ENCODE assay signal across 8 cellular contexts in the genomic region with DNA sequence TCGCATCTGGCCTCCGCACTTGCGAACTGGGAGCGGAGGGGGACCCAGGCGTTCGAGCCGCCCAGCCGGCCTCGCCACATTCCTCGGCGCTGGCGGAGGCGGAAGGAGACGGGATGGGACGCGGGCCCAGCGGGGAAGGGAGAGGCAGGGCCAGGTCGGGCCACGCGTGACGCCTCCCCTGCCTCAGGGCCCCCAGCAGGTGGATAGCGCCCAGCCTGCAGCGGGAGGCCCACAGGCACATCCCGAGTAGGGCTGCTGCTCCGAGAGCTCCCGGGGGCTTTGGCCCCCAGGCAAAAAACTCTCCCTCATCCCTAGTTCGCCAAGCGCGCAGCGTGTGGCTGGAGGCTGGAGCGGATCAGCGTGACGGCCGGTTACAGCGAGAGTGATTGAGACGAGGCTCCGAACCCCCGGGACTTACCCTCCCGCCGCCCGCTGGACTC. TPM values are rescaled to one million over a fixed set of nuclear protein-coding genes. Genes with fewer than 3 reads are reported as not detected.
DNase-seq lines count a peak whose midpoint lies in the region; ATAC-seq, FAIRE-seq and TF ChIP-seq lines count a peak whose summit lies in the region.

No MANE protein-coding gene starts in this region.

- CTCF ChIA-PET in H1 (lab: Charles Lee; ENCODE audit: partially characterized antibody) = interaction anchor here (0.7 to 4.3 kb wide), 8 partner anchors 7 to 121 kb away, joined by 3 to 22 read pairs (median 4); a partner anchor contains a TSS

- no peak overlapping the region for H2AK5ac ChIP-seq in H1 (ENCODE audit: low read depth, low read length)

- WGBS in H1 (ENCODE audit: extremely low coverage in 1 of 2, insufficient coverage in 1 of 2, insufficient read length in 1 of 2, insufficient replicate concordance in 2 of 2, low coverage in 1 of 2, low lambda C conversion rate in 2 of 2, missing lambda C conversion rate in 1 of 2), 2 experiments = 7% methylated on average over 24 of the region's 41 CpGs; no CpG with 5 or more reads in 1 of the 2 experiments

- POLR2A ChIA-PET in H1 (lab: Charles Lee; ENCODE audit: partially characterized antibody) = interaction anchor here (1.1 to 14.0 kb wide), 8 partner anchors 8 to 322 kb away, joined by 3 to 239 read pairs (median 4); a partner anchor contains a TSS

- peak overlapping the region; percentile 31; the same call in 1 of the 2 replicates for H4K8ac ChIP-seq in H1 (ENCODE audit: extremely low read depth, insufficient read depth, low read length)

- H2AFZ ChIP-seq in H1 (ENCODE audit: low read length) = no peak overlapping the region

- H3K9ac ChIP-seq in H1 (replicated peaks in 1 of 4; ENCODE audit: extremely low read depth in 1 of 4, low read depth in 3 of 4, low read length in 3 of 4) = peak overlapping the region in 2 of 4 experiments; percentile 46 to 47; a peak in 4 of 7 replicates

- H4K20me1 ChIP-seq in H1 (replicated peaks in 1 of 2; ENCODE audit: control insufficient read depth in 1 of 2, insufficient read depth in 2 of 2, low read length in 2 of 2) = peaks cover 3 to 13% of the 10 kb centered on the region in 2 experiments

- no peak overlapping the region for H2BK5ac ChIP-seq in H1 (ENCODE audit: low read depth, low read length)

- H2BK120ac ChIP-seq in H1 (replicated peaks; ENCODE audit: low read depth, low read length) = no peak overlapping the region

- peak overlapping the region; percentile 78 for H3K18ac ChIP-seq in H1 (ENCODE audit: extremely low read depth, low read length)

- FAIRE-seq in H1 (lab: Jason Lieb, UNC) = no peak

- no peaks in the 10 kb centered on the region for H3K79me1 ChIP-seq in H1 (ENCODE audit: low read depth, low read length)

- TF ChIP-seq RAD21 in H1 (IDR thresholded peaks at IDR 0.05 in 1 of 2, conservative IDR thresholded peaks at IDR 0.05 in 1 of 2; ENCODE audit: low read depth in 2 of 2, low read length in 2 of 2) = no peak

- H3K36me3 ChIP-seq in H1 (ENCODE audit: control insufficient read depth in 2 of 4, insufficient read depth in 4 of 4, low read length in 3 of 4) (peaks cover 0 to 11% (median 0%) of the 10 kb centered on the region in 4 experiments; a peak in 3 of 8 replicates), mucosa of descending colon (ENCODE audit: low read depth) (no peaks in the 10 kb centered on the region)

- H3K23ac ChIP-seq in H1 (ENCODE audit: insufficient read length) = no peak overlapping the region

- no peak overlapping the region for H3K14ac ChIP-seq in H1 (ENCODE audit: insufficient read length)

- H3K23me2 ChIP-seq in H1 (ENCODE audit: low read depth, low read length) = peaks cover 31% of the 10 kb centered on the region

- peak overlapping the region; percentile 22 for H3K4ac ChIP-seq in H1 (replicated peaks; ENCODE audit: insufficient read length, low read depth, low read length)

- no peaks in the 10 kb centered on the region for H3K9me3 ChIP-seq in H1 (ENCODE audit: insufficient read depth in 2 of 2, low read depth in 1 of 2, low read length in 1 of 2)
- H3K9me3 ChIP-seq in mucosa of descending colon = no peaks in the 10 kb centered on the region

- H4K91ac ChIP-seq in H1 (replicated peaks; ENCODE audit: insufficient read length, low read length) = no peak overlapping the region

- H3K79me2 ChIP-seq in H1 (ENCODE audit: control insufficient read depth in 1 of 2, insufficient read depth in 2 of 2, low read length in 2 of 2) = no peaks in the 10 kb centered on the region

- no peak overlapping the region for H3K27ac ChIP-seq in H1 (ENCODE audit: low read depth, low read length)

- H3K27me3 ChIP-seq in H1 (replicated peaks in 1 of 4; ENCODE audit: control insufficient read depth in 3 of 4, extremely low read depth in 1 of 4, insufficient read depth in 3 of 4, low read length in 3 of 4) = peaks cover 2 to 51% (median 36%) of the 10 kb centered on the region in 4 experiments

- TF ChIP-seq POLR2A in H1 (IDR thresholded peaks at IDR 0.05; ENCODE audit: control extremely low read depth in 1 of 2, low read depth in 2 of 2, low read length in 2 of 2) = no peak

- no peak overlapping the region; the same call in 1 of the 2 replicates for H2BK20ac ChIP-seq in H1 (ENCODE audit: low read length)

- H4K5ac ChIP-seq in H1 (ENCODE audit: insufficient read length, low read depth, low read length) = peak overlapping the region; percentile 12

- H2BK15ac ChIP-seq in H1 (ENCODE audit: low read length) = no peak overlapping the region; the same call in 1 of the 2 replicates

- TF ChIP-seq EP300 in H1 (IDR thresholded peaks at IDR 0.05; ENCODE audit: borderline replicate concordance in 1 of 2, low read depth in 2 of 2, low read length in 2 of 2) = no peak

- peak overlapping the region; percentile 58 to 88 for H3K4me2 ChIP-seq in H1 (ENCODE audit: insufficient read depth in 1 of 2, low read depth in 2 of 2, low read length in 2 of 2)

- peak; percentile 16 for ATAC-seq in mucosa of descending colon
- ATAC-seq in HG03378 (IDR thresholded peaks at IDR 0.05; ENCODE audit: unreplicated experiment) = no peak

- intact Hi-C loops in mucosa of descending colon (cut with DNase I, micrococcal nuclease) = loop anchor here in 1 of 2 donors (10.0 kb wide), 1 partner anchor 101 kb away; a partner anchor contains a TSS

- H3K4me1 ChIP-seq in H1 (replicated peaks in 1 of 4; ENCODE audit: control insufficient read depth in 3 of 4, insufficient read depth in 4 of 4, low read length in 3 of 4) (peaks cover 0 to 56% (median 39%) of the 10 kb centered on the region in 4 experiments; a peak in 6 of 7 replicates), mucosa of descending colon (ENCODE audit: low read depth) (peaks cover 51% of the 10 kb centered on the region)

- TF ChIP-seq CTCF in H1 (IDR thresholded peaks at IDR 0.05; ENCODE audit: control extremely low read depth in 1 of 3, insufficient read depth in 1 of 3, low read depth in 1 of 3, low read length in 3 of 3) = no peak
- no peak for TF ChIP-seq CTCF in mucosa of descending colon (IDR thresholded peaks at IDR 0.05)

- H2BK12ac ChIP-seq in H1 (ENCODE audit: low read depth, low read length) = peak overlapping the region; percentile 68; the same call in 1 of the 2 replicates

- peak; percentile 40 for DNase-seq in activated T-cell treated with anti-CD3 and anti-CD28 coated beads, Interleukin-2, amount 50 U/mL, for 1 hour
- DNase-seq in activated T-cell treated with anti-CD3 and anti-CD28 coated beads for 4 hours = no peak
- DNase-seq in RPMI8226 = peak; percentile 49
- DNase-seq in H1 (ENCODE audit: low read depth in 1 of 2, low spot score in 2 of 2) = no peak
- DNase-seq in mucosa of descending colon = peak in 2 of 3 donors; percentile 69 to 84
- DNase-seq in activated gamma-delta T cell treated with Interleukin-2 at 50 U/mL for 16 hours = no peak
- DNase-seq in NCI-H1105 treated with DMSO at 0.1 percent for 48 hours (lab: John Stamatoyannopoulos, UW) = no peak

- no peak overlapping the region for H3K56ac ChIP-seq in H1 (replicated peaks; ENCODE audit: insufficient read length, low read depth, low read length)

- H3K4me3 ChIP-seq in H1 (ENCODE audit: extremely low read depth in 1 of 4, insufficient read depth in 2 of 4, low read depth in 3 of 4, low read length in 4 of 4) = peak overlapping the region; percentile 77 to 84 (median 82)
- H3K4me3 ChIP-seq in mucosa of descending colon = peak overlapping the region; percentile 63

RNA-seq across cellular contexts. Expression of a gene that starts 0.8 kb away (rescaled TPM):
- 11.1 and 13.7 TPM in 2 replicates for total RNA-seq in H1 (2021; fragmentation: NEBNext Ultra II Directional; extraction: Animal tissue kit (Norgen Biotek cat#: 25700))
- polyA plus RNA-seq in H1 (2011; rRNA removed) = 13.5 and 23.7 TPM in 2 replicates
- polyA plus RNA-seq in H1 (2011; cell fraction: cytosol; rRNA removed) = 12.2 TPM
- polyA plus RNA-seq in H1 (2011; cell fraction: nucleus; rRNA removed) = 34.2 TPM
- 9.0 to 20.7 TPM (median 18.4 TPM) in 4 replicates for polyA plus RNA-seq in H1 (2012, experiment 1 of 2)
- polyA plus RNA-seq in H1 (2012, experiment 2 of 2) = 15.8 TPM
- 15.6 TPM for polyA plus RNA-seq in H1 (2013, experiment 1 of 2)
- polyA plus RNA-seq in H1 (2013, experiment 2 of 2) = 14.6 TPM
- polyA minus RNA-seq in H1 (2011; rRNA and poly(A)+ RNA removed) = 2.6 and 3.5 TPM in 2 replicates
- 14.1 TPM for polyA minus RNA-seq in H1 (2011; cell fraction: cytosol; rRNA and poly(A)+ RNA removed)
- polyA minus RNA-seq in H1 (2011; cell fraction: nucleus; rRNA and poly(A)+ RNA removed) = 11.3 TPM
- total RNA-seq in mucosa of descending colon = 10 to 100 TPM in 2 of 3 donors, 1 to 10 TPM in 1; 4.3 to 27.5 (median 10.4) TPM

RNA-seq across cellular contexts. Expression of a gene that starts 5.6 kb away (rescaled TPM):
- 0.75 and 1.1 TPM in 2 replicates for total RNA-seq in H1 (2021; fragmentation: NEBNext Ultra II Directional; extraction: Animal tissue kit (Norgen Biotek cat#: 25700))
- 4.0 and 5.7 TPM in 2 replicates for polyA plus RNA-seq in H1 (2011; rRNA removed)
- 2.5 TPM for polyA plus RNA-seq in H1 (2011; cell fraction: cytosol; rRNA removed)
- polyA plus RNA-seq in H1 (2011; cell fraction: nucleus; rRNA removed) = 2.8 TPM
- 1.8 to 2.8 TPM (median 2.2 TPM) in 4 replicates for polyA plus RNA-seq in H1 (2012, experiment 1 of 2)
- polyA plus RNA-seq in H1 (2012, experiment 2 of 2) = 1.9 TPM
- 2.1 TPM for polyA plus RNA-seq in H1 (2013, experiment 1 of 2)
- polyA plus RNA-seq in H1 (2013, experiment 2 of 2) = 1.7 TPM
- polyA minus RNA-seq in H1 (2011; rRNA and poly(A)+ RNA removed) = 0.28 and 0.29 TPM in 2 replicates
- polyA minus RNA-seq in H1 (2011; cell fraction: cytosol; rRNA and poly(A)+ RNA removed) = 2.6 TPM
- 1.3 TPM for polyA minus RNA-seq in H1 (2011; cell fraction: nucleus; rRNA and poly(A)+ RNA removed)
- 1 to 10 TPM in 2 of 3 donors, not detected in 1; 1.6 to 2.6 TPM for total RNA-seq in mucosa of descending colon

RNA-seq across cellular contexts. Expression of a gene that starts 6.3 kb away (rescaled TPM):
- 4.7 and 5.2 TPM in 2 replicates for total RNA-seq in H1 (2021; fragmentation: NEBNext Ultra II Directional; extraction: Animal tissue kit (Norgen Biotek cat#: 25700))
- 10.0 and 13.5 TPM in 2 replicates for polyA plus RNA-seq in H1 (2011; rRNA removed)
- polyA plus RNA-seq in H1 (2011; cell fraction: cytosol; rRNA removed) = 8.8 TPM
- polyA plus RNA-seq in H1 (2011; cell fraction: nucleus; rRNA removed) = 44.1 TPM
- 9.1 to 13.8 TPM (median 11.5 TPM) in 4 replicates for polyA plus RNA-seq in H1 (2012, experiment 1 of 2)
- polyA plus RNA-seq in H1 (2012, experiment 2 of 2) = 6.8 TPM
- 4.0 TPM for polyA plus RNA-seq in H1 (2013, experiment 1 of 2)
- polyA plus RNA-seq in H1 (2013, experiment 2 of 2) = 3.4 TPM
- 7.6 and 8.9 TPM in 2 replicates for polyA minus RNA-seq in H1 (2011; rRNA and poly(A)+ RNA removed)
- polyA minus RNA-seq in H1 (2011; cell fraction: cytosol; rRNA and poly(A)+ RNA removed) = 4.9 TPM
- 8.2 TPM for polyA minus RNA-seq in H1 (2011; cell fraction: nucleus; rRNA and poly(A)+ RNA removed)
- 10 to 100 TPM in 1 of 3 donors, 1 to 10 TPM in 2; 1.4 to 37.4 (median 7.1) TPM for total RNA-seq in mucosa of descending colon

RNA-seq across cellular contexts. Expression of a gene that starts 16.9 kb away (rescaled TPM):
- 13.0 and 14.8 TPM in 2 replicates for total RNA-seq in H1 (2021; fragmentation: NEBNext Ultra II Directional; extraction: Animal tissue kit (Norgen Biotek cat#: 25700))
- 16.6 and 31.2 TPM in 2 replicates for polyA plus RNA-seq in H1 (2011; rRNA removed)
- 25.8 TPM for polyA plus RNA-seq in H1 (2011; cell fraction: cytosol; rRNA removed)
- 66.4 TPM for polyA plus RNA-seq in H1 (2011; cell fraction: nucleus; rRNA removed)
- 16.3 to 23.9 TPM (median 20.6 TPM) in 4 replicates for polyA plus RNA-seq in H1 (2012, experiment 1 of 2)
- 8.5 TPM for polyA plus RNA-seq in H1 (2012, experiment 2 of 2)
- polyA plus RNA-seq in H1 (2013, experiment 1 of 2) = 13.5 TPM
- 12.2 TPM for polyA plus RNA-seq in H1 (2013, experiment 2 of 2)
- 7.4 and 10.9 TPM in 2 replicates for polyA minus RNA-seq in H1 (2011; rRNA and poly(A)+ RNA removed)
- 8.1 TPM for polyA minus RNA-seq in H1 (2011; cell fraction: cytosol; rRNA and poly(A)+ RNA removed)
- polyA minus RNA-seq in H1 (2011; cell fraction: nucleus; rRNA and poly(A)+ RNA removed) = 18.2 TPM
- total RNA-seq in mucosa of descending colon = 10 to 100 TPM in 1 of 3 donors, 1 to 10 TPM in 2; 1.8 to 24.9 (median 6.1) TPM

Comparison
In these comparisons a context has a peak if more than half of its experiments do, and no peak if none do; other contexts are left out.
1. DNase-seq: peak in activated T-cell treated with anti-CD3 and anti-CD28 coated beads, Interleukin-2, amount 50 U/mL, for 1 hour (single experiment), RPMI8226 (single experiment) and mucosa of descending colon (2 of 3); none in activated T-cell treated with anti-CD3 and anti-CD28 coated beads for 4 hours (single experiment), H1 (0 of 2), activated gamma-delta T cell treated with Interleukin-2 at 50 U/mL for 16 hours (single experiment) and NCI-H1105 treated with DMSO at 0.1 percent for 48 hours (single experiment).